Comparison of ENCODE assay signal across 23 cellular contexts in the genomic region with DNA sequence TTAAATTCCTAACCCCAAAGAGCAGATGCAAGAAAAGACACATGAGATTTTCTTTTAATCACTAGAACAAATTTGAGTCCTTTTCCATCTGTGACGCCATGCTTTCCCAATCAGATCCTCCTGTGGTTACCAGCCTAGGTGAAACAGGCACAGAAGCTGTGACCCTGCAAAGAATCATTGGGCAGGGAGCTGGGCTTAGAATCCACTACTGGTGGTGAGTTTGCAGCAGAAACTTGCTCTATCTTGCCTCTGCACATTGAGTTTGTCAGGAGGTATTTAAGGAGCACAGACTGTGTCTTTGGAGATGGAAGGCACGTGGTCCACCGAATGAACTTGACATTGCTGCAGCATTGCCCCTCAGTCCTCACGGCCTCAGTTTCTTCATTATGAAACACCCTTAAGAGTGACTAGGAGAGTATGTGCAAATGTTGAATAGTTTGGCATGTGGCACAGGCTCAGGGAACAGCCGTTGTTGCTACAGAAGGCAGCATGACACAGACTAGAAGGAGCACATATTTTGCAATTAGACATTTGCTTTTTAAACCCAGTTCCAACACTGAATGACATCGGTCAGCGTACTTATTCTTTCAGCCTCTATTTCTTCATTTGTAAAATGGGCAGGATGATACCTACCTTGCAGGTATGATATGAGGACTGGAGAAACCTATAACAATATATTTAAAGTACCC.
DNase-seq lines count a peak whose midpoint lies in the region; ATAC-seq, FAIRE-seq and TF ChIP-seq lines count a peak whose summit lies in the region.
"Had no signal": no experiment of that assay in that cellular context is flagged by ENCODE, and none has a peak within 500 bp of the region (broad histone marks: within the 10 kb centered on the region; RNA-seq: fewer than 3 reads in every experiment).

No MANE protein-coding gene starts in this region.

- no peak overlapping the region for H3K27ac Mint-ChIP-seq in CD4-positive, alpha-beta memory T cell
- H3K27ac Mint-ChIP-seq: activated T-cell treated with anti-CD3 and anti-CD28 coated beads, Interleukin-2, amount 50 U/mL, for 24 hours; memory B cell had no signal

- POLR2A ChIA-PET in HepG2 (lab: Yijun Ruan, JAX) = interaction anchor here (2.2 to 4.3 kb wide), 2 partner anchors 9 to 10 kb away, joined by 12 to 65 read pairs; no protein-coding TSS in a partner anchor
- POLR2A ChIA-PET in CD4-positive, alpha-beta memory T cell (lab: Charles Lee; ENCODE audit: partially characterized antibody) = no interaction called here

- H4K20me1 ChIP-seq in HepG2 (ENCODE audit: insufficient read depth, low read length) (no peaks in the 10 kb centered on the region), mammary epithelial cell (ENCODE audit: insufficient read depth, low read length) (no peaks in the 10 kb centered on the region), keratinocyte (ENCODE audit: control insufficient read depth, extremely low read depth, insufficient read depth, low read length) (no peaks in the 10 kb centered on the region)

- no peak overlapping the region for H3K4me3 ChIP-seq in right lobe of liver
- H3K4me3 ChIP-seq in HepG2 (replicated peaks in 1 of 3; ENCODE audit: insufficient read depth in 1 of 3, low read depth in 2 of 3, low read length in 3 of 3) = no peak overlapping the region
- no peak overlapping the region for H3K4me3 ChIP-seq in mammary epithelial cell (replicated peaks in 1 of 3; ENCODE audit: insufficient read depth in 1 of 3, low read depth in 2 of 3, low read length in 3 of 3)
- no peak overlapping the region for H3K4me3 ChIP-seq in keratinocyte (ENCODE audit: control insufficient read depth in 2 of 3, extremely low read depth in 1 of 3, insufficient read depth in 2 of 3, low read depth in 1 of 3, low read length in 3 of 3)
- no peak overlapping the region for H3K4me3 ChIP-seq in CD4-positive, alpha-beta memory T cell (ENCODE audit: low read length in 2 of 2)

- H3K79me2 ChIP-seq in HepG2 (ENCODE audit: insufficient read depth, low read length) (peaks cover 72% of the 10 kb centered on the region), mammary epithelial cell (ENCODE audit: insufficient read depth, low read length) (peaks cover 47% of the 10 kb centered on the region), keratinocyte (ENCODE audit: control insufficient read depth, insufficient read depth, low read length) (peaks cover 6% of the 10 kb centered on the region)

- CTCF ChIA-PET in HepG2 (lab: Yijun Ruan, JAX; ENCODE audit: low intra/inter-chr PET ratio, low total read pairs) = no interaction called here
- CTCF ChIA-PET in mammary epithelial cell (lab: Charles Lee; ENCODE audit: low non-redundant PET) = no interaction called here
- CTCF ChIA-PET in CD4-positive, alpha-beta memory T cell (lab: Charles Lee; ENCODE audit: partially characterized antibody) = no interaction called here

- dilution Hi-C loops in mammary epithelial cell (cut with HindIII; ENCODE audit: low sequenced_read_pairs) (no loop called here), keratinocyte (cut with MboI; ENCODE audit: extremely low pct_ligation_motif_present, low sequenced_read_pairs) (no loop called here)

- no peak overlapping the region for H2AFZ ChIP-seq in HepG2 (ENCODE audit: low read length)
- H2AFZ ChIP-seq in mammary epithelial cell (ENCODE audit: low read depth, low read length) = no peak overlapping the region
- H2AFZ ChIP-seq in keratinocyte (ENCODE audit: control insufficient read depth, low read length) = no peak overlapping the region

- H3K4me1 Mint-ChIP-seq in CD4-positive, alpha-beta memory T cell = no peaks in the 10 kb centered on the region
- H3K4me1 Mint-ChIP-seq: naive B cell had no signal

- ATAC-seq in right lobe of liver = no peak
- ATAC-seq in HepG2 = no peak
- ATAC-seq in HG03025 (IDR thresholded peaks at IDR 0.05; ENCODE audit: low FRiP score, unreplicated experiment) = no peak
- ATAC-seq in GM19023 (IDR thresholded peaks at IDR 0.05; ENCODE audit: unreplicated experiment) = no peak
- no peak for ATAC-seq in HG03469 (IDR thresholded peaks at IDR 0.05; ENCODE audit: unreplicated experiment)
- ATAC-seq: right cardiac atrium had no signal

- intact Hi-C loops in right lobe of liver (cut with DNase I) = no loop called here
- intact Hi-C loops in HepG2 (cut with micrococcal nuclease; ENCODE audit: unreplicated experiment) = no loop called here
- intact Hi-C loops in mammary epithelial cell (cut with micrococcal nuclease) = loop anchor here (2.0 kb wide), 1 partner anchor 14 kb away; no protein-coding TSS in a partner anchor
- intact Hi-C loops in CD4-positive, alpha-beta memory T cell (cut with micrococcal nuclease) = no loop called here

- H3K4me1 ChIP-seq in right lobe of liver = peaks cover 0 to 39% (median 17%) of the 10 kb centered on the region in 4 donors
- peaks cover 100% of the 10 kb centered on the region for H3K4me1 ChIP-seq in HepG2 (ENCODE audit: insufficient read depth, low read length)
- H3K4me1 ChIP-seq in mammary epithelial cell (ENCODE audit: insufficient read depth, low read length) = peaks cover 55% of the 10 kb centered on the region
- H3K4me1 ChIP-seq in keratinocyte (ENCODE audit: control insufficient read depth, extremely low read depth, insufficient read depth, low read length) = peaks cover 48% of the 10 kb centered on the region
- no peaks in the 10 kb centered on the region for H3K4me1 ChIP-seq in CD4-positive, alpha-beta memory T cell (ENCODE audit: insufficient read depth, low read length)

- BruUV-seq in HepG2 (replicated peaks; lab: Mats Ljungman, UMichigan) (no TSS peak), mammary epithelial cell (replicated peaks; lab: Mats Ljungman, UMichigan) (no TSS peak)

- FAIRE-seq in HepG2 (lab: Jason Lieb, UNC) (no peak), keratinocyte (lab: Jason Lieb, UNC) (peak; percentile 39)
- FAIRE-seq: GM18507 had no signal

- H3K27me3 Mint-ChIP-seq in CD4-positive, alpha-beta memory T cell = peaks cover 0 to 2% of the 10 kb centered on the region in 2 donors

- peaks cover 3% of the 10 kb centered on the region for H3K9me1 ChIP-seq in keratinocyte (ENCODE audit: control insufficient read depth, extremely low read depth, insufficient read depth, low read length)

- peaks cover 0 to 2% (median 0%) of the 10 kb centered on the region in 8 donors for H3K9me3 Mint-ChIP-seq in CD4-positive, alpha-beta memory T cell
- H3K9me3 Mint-ChIP-seq: activated T-cell treated with anti-CD3 and anti-CD28 coated beads, Interleukin-2, amount 50 U/mL, for 24 hours; memory B cell; naive B cell had no signal

- no peaks in the 10 kb centered on the region for H3K36me3 ChIP-seq in right lobe of liver
- peaks cover 1 to 12% of the 10 kb centered on the region in 2 experiments; a peak in 3 of 5 replicates for H3K36me3 ChIP-seq in HepG2 (replicated peaks in 1 of 2; ENCODE audit: control insufficient read depth in 1 of 2, insufficient read depth in 2 of 2, low read length in 2 of 2)
- peaks cover 2% of the 10 kb centered on the region for H3K36me3 ChIP-seq in mammary epithelial cell (ENCODE audit: insufficient read depth, low read length)
- no peaks in the 10 kb centered on the region for H3K36me3 ChIP-seq in keratinocyte (ENCODE audit: control insufficient read depth in 2 of 2, extremely low read depth in 1 of 2, insufficient read depth in 2 of 2, low read length in 2 of 2)
- no peaks in the 10 kb centered on the region for H3K36me3 ChIP-seq in CD4-positive, alpha-beta memory T cell (ENCODE audit: insufficient read depth, low read length)

- 64% methylated on average over 6 of the region's 7 CpGs for WGBS in right lobe of liver (ENCODE audit: insufficient coverage, low coverage, low lambda C conversion rate, missing lambda C conversion rate)
- 97% methylated on average over 7 of the region's 7 CpGs for WGBS in HepG2 (ENCODE audit: low lambda C conversion rate)
- 28% methylated on average over 7 of the region's 7 CpGs for WGBS in mammary epithelial cell (ENCODE audit: low coverage, missing lambda C conversion rate)

- H3K27ac ChIP-seq in right lobe of liver (peak overlapping the region in 2 of 3 donors; percentile 34 to 99), HepG2 (ENCODE audit: extremely low read length, insufficient read depth, low read length) (no peak overlapping the region), mammary epithelial cell (ENCODE audit: insufficient read depth, low read depth, low read length) (peak overlapping the region; percentile 3), keratinocyte (ENCODE audit: control insufficient read depth, insufficient read depth, low read length) (peak overlapping the region; percentile 65)
- H3K27ac ChIP-seq in CD4-positive, alpha-beta memory T cell (ENCODE audit: low read depth, low read length) = no peak overlapping the region

- TF ChIP-seq POLR2A in right lobe of liver (IDR thresholded peaks at IDR 0.05) = peak; percentile 27
- no peak for TF ChIP-seq POLR2A in HepG2 (IDR thresholded peaks at IDR 0.05; ENCODE audit: insufficient read depth in 1 of 2, low read depth in 2 of 2, low read length in 2 of 2)

- no peaks in the 10 kb centered on the region for H3K36me3 Mint-ChIP-seq in CD4-positive, alpha-beta memory T cell
- H3K36me3 Mint-ChIP-seq: memory B cell, naive B cell had no signal

- in situ Hi-C loops in HepG2 (cut with HindIII; ENCODE audit: extremely low pct_ligation_motif_present, low pct_unique_long_range_greater_than_20kb) (no loop called here), mammary epithelial cell (cut with MboI; ENCODE audit: low sequenced_read_pairs in 2 of 2) (no loop called here)

- DNase-seq in right lobe of liver (no peak), HepG2 (ENCODE audit: low spot score) (no peak), mammary epithelial cell (peak; percentile 74), keratinocyte (ENCODE audit: low read depth, low spot score) (no peak)
- no peak for DNase-seq in CD4-positive, alpha-beta memory T cell
- DNase-seq: activated T-cell treated with anti-CD3 and anti-CD28 coated beads, Interleukin-2, amount 50 U/mL, for 24 hours; amygdala; DMS 273 treated with DMSO at 0.1 percent for 48 hours; effector memory CD4-positive, alpha-beta T cell; kidney glomerular epithelial cell; naive B cell; NCI-H1092; NCI-H1930; NCI-H2227 treated with DMSO at 0.1 percent for 48 hours; NCI-H748 treated with DMSO at 0.1 percent for 48 hours; right cardiac atrium; RPMI8226; T1000 had no signal

- H3K27me3 ChIP-seq in right lobe of liver = no peaks in the 10 kb centered on the region
- no peaks in the 10 kb centered on the region for H3K27me3 ChIP-seq in HepG2 (ENCODE audit: control insufficient read depth in 1 of 2, insufficient read depth in 2 of 2, low read length in 2 of 2)
- no peaks in the 10 kb centered on the region for H3K27me3 ChIP-seq in mammary epithelial cell (ENCODE audit: insufficient read depth, low read length)
- no peaks in the 10 kb centered on the region for H3K27me3 ChIP-seq in keratinocyte (ENCODE audit: control insufficient read depth, extremely low read depth, insufficient read depth, low read length)
- no peaks in the 10 kb centered on the region for H3K27me3 ChIP-seq in CD4-positive, alpha-beta memory T cell (ENCODE audit: insufficient read depth, low read length)

- H3K4me3 Mint-ChIP-seq in CD4-positive, alpha-beta memory T cell = no peak overlapping the region
- H3K4me3 Mint-ChIP-seq: activated T-cell treated with anti-CD3 and anti-CD28 coated beads, Interleukin-2, amount 50 U/mL, for 24 hours; memory B cell; naive B cell had no signal

- no peaks in the 10 kb centered on the region for H3K9me3 ChIP-seq in right lobe of liver
- no peaks in the 10 kb centered on the region for H3K9me3 ChIP-seq in HepG2 (ENCODE audit: low read length)
- no peaks in the 10 kb centered on the region for H3K9me3 ChIP-seq in mammary epithelial cell (replicated peaks; ENCODE audit: insufficient read depth, low read length)
- H3K9me3 ChIP-seq in keratinocyte (ENCODE audit: control insufficient read depth, low read depth, low read length) = no peaks in the 10 kb centered on the region
- no peaks in the 10 kb centered on the region for H3K9me3 ChIP-seq in CD4-positive, alpha-beta memory T cell (ENCODE audit: control insufficient read depth in 1 of 2, low read length in 2 of 2)

- H3K4me2 ChIP-seq in HepG2 (ENCODE audit: low read depth, low read length) (no peak overlapping the region), mammary epithelial cell (ENCODE audit: insufficient read depth, low read depth, low read length) (no peak overlapping the region), keratinocyte (ENCODE audit: control insufficient read depth, extremely low read depth, insufficient read depth, low read depth, low read length) (peak overlapping the region; percentile 75)

- TF ChIP-seq CTCF in right lobe of liver (IDR thresholded peaks at IDR 0.05) = no peak
- TF ChIP-seq CTCF in HepG2 (CRISPR knock-in tag; IDR thresholded peaks at IDR 0.05) = no peak
- TF ChIP-seq CTCF in mammary epithelial cell (conservative IDR thresholded peaks at IDR 0.05 in 1 of 2, IDR thresholded peaks at IDR 0.05 in 1 of 2; ENCODE audit: extremely low read depth in 1 of 2, insufficient read depth in 1 of 2, low read depth in 1 of 2, low read length in 2 of 2) = no peak
- TF ChIP-seq CTCF in keratinocyte (optimal IDR thresholded peaks at IDR 0.05 in 1 of 3, IDR thresholded peaks at IDR 0.05 in 1 of 3, conservative IDR thresholded peaks at IDR 0.05 in 1 of 3; ENCODE audit: extremely low read depth in 1 of 3, insufficient read depth in 2 of 3, low read length in 3 of 3) = no peak

- TF ChIP-seq EP300 in HepG2 (IDR thresholded peaks at IDR 0.05; ENCODE audit: low read depth in 2 of 2, low read length in 2 of 2) (no peak), HepG2 (CRISPR knock-in tag; IDR thresholded peaks at IDR 0.05; ENCODE audit: borderline replicate concordance) (no peak)

- H3K9ac ChIP-seq in HepG2 (ENCODE audit: insufficient read depth, low read depth, low read length) = no peak overlapping the region
- H3K9ac ChIP-seq in mammary epithelial cell (ENCODE audit: insufficient read depth, low read length) = no peak overlapping the region
- H3K9ac ChIP-seq in keratinocyte (ENCODE audit: control insufficient read depth, extremely low read depth, insufficient read depth, low read length) = no peak overlapping the region

- TF ChIP-seq RAD21 in HepG2 (CRISPR knock-in tag; IDR thresholded peaks at IDR 0.05) = no peak

Comparison
In these comparisons a context has a peak if more than half of its experiments do, and no peak if none do; other contexts are left out.
1. H3K27ac ChIP-seq: peak in right lobe of liver (2 of 3), mammary epithelial cell (single experiment) and keratinocyte (single experiment); none in HepG2 (single experiment) and CD4-positive, alpha-beta memory T cell (single experiment).